ENCODE assay signal across 8 cellular contexts in the genomic region with DNA sequence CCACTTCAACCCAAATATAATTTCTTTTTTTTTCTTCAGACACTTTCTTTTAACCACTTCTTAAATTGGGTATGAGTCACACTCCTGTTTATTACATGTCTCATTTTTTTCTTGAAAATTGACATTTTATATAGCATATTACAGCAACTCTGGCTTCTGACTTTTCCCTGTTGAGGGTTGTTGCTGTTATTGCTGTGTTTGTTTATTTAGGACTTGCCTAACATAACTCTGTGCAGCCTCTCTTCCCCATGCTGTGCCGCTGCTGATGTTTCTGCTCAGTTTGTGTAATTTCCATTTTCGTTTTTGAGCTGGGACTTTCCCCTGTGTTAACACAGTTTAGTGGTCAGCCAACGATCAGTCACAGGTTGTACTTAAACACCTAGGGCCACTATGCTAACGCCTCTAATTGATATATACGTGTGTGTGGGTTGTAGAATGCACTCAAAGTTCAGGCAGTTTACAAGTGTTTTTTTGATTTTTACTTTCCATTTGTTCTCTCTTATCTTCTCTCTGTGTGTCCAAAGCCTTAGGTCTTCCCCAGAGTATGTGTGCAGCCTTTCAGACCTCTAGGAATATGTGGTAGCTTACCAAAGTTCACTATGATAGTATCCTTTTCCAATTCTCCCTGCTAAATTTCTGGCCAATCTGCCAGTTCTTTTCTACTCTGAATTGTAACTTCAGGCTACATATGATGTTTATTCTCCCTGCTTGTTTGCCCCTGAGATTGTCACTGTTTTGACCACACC.
DNase-seq lines count a peak whose midpoint lies in the region; ATAC-seq, FAIRE-seq and TF ChIP-seq lines count a peak whose summit lies in the region.

No MANE protein-coding gene starts in this region.

- no peak for FAIRE-seq in D721Med (lab: Jason Lieb, UNC)

- peaks cover 0 to 3% of the 10 kb centered on the region in 2 donors for H3K9me3 ChIP-seq in left lung

- no peaks in the 10 kb centered on the region for H4K20me1 ChIP-seq in GM23338 (replicated peaks; ENCODE audit: insufficient read depth)

- TF ChIP-seq CTCF in left lung (IDR thresholded peaks at IDR 0.05) (no peak), D721Med (IDR thresholded peaks at IDR 0.05; ENCODE audit: insufficient read depth, missing control alignments) (no peak), GM23338 (conservative IDR thresholded peaks at IDR 0.05; ENCODE audit: low read depth in 2 of 2) (no peak)

- H3K4me2 ChIP-seq in GM23338 = no peak overlapping the region

- H3K4me3 Mint-ChIP-seq in GM23338 = no peak overlapping the region

- H3K4me1 ChIP-seq in left lung = no peaks in the 10 kb centered on the region
- H3K4me1 ChIP-seq in GM23338 (ENCODE audit: insufficient read depth) = no peaks in the 10 kb centered on the region

- H3K36me3 Mint-ChIP-seq in GM23338 (ENCODE audit: low read depth) = peaks cover 2% of the 10 kb centered on the region; the same call in 1 of the 3 replicates

- no peaks in the 10 kb centered on the region for H3K79me2 ChIP-seq in GM23338 (replicated peaks; ENCODE audit: insufficient read depth)

- H3K4me1 Mint-ChIP-seq in GM23338 = peaks cover 6% of the 10 kb centered on the region; the same call in 2 of the 3 replicates

- H2AFZ ChIP-seq in GM23338 = no peak overlapping the region

- in situ Hi-C loops in G401 (cut with HindIII; ENCODE audit: low sequenced_read_pairs) = no loop called here

- no peak overlapping the region for H3K27ac Mint-ChIP-seq in GM23338

- intact Hi-C loops in left lung (cut with DNase I) = no loop called here

- H3K27me3 Mint-ChIP-seq in GM23338 (ENCODE audit: insufficient read depth, low read depth, poor library complexity) = no peaks in the 10 kb centered on the region

- no peak overlapping the region for H3K4me3 ChIP-seq in left lung
- no peak overlapping the region for H3K4me3 ChIP-seq in GM23338

- H3K36me3 ChIP-seq in left lung (no peaks in the 10 kb centered on the region), GM23338 (ENCODE audit: insufficient read depth) (no peaks in the 10 kb centered on the region)

- H3F3A ChIP-seq in GM23338 (replicated peaks; ENCODE audit: low read depth) = no peaks in the 10 kb centered on the region

- peak; percentile 99 for ATAC-seq in GM18499 (IDR thresholded peaks at IDR 0.05; ENCODE audit: insufficient read depth, unreplicated experiment)
- ATAC-seq in GM21529 (IDR thresholded peaks at IDR 0.05; ENCODE audit: unreplicated experiment) = peak; percentile 99
- peak; percentile 67 for ATAC-seq in left lung
- no peak for ATAC-seq in GM23338

- H3K9me2 ChIP-seq in GM23338 (ENCODE audit: insufficient read depth) = no peaks in the 10 kb centered on the region

- no peaks in the 10 kb centered on the region for H3K27me3 ChIP-seq in left lung
- H3K27me3 ChIP-seq in GM23338 (ENCODE audit: insufficient read depth) = no peaks in the 10 kb centered on the region

- DNase-seq in HuH-7.5 (ENCODE audit: low spot score) (peak; percentile 16), left lung (no peak), D721Med (ENCODE audit: insufficient read length, low spot score) (no peak), G401 (ENCODE audit: low spot score) (no peak), GM23338 (ENCODE audit: low spot score) (no peak), hippocampal formation (lab: John Stamatoyannopoulos, UW) (no peak)

- no peak overlapping the region for H3K27ac ChIP-seq in left lung
- H3K27ac ChIP-seq in GM23338 (ENCODE audit: low read depth) = no peak overlapping the region

- no peaks in the 10 kb centered on the region for H3K9me3 Mint-ChIP-seq in GM23338

TF ChIP-seq in GM23338, 12 proteins besides CTCF, POLR2A, EP300 and RAD21 (continues in another document):
- TF ChIP-seq JUNB (IDR thresholded peaks at IDR 0.05; ENCODE audit: unreplicated experiment) (no peak), ZNF331 (CRISPR knock-in tag; IDR thresholded peaks at IDR 0.05; ENCODE audit: low read depth) (no peak), EZH2 (IDR thresholded peaks at IDR 0.05; ENCODE audit: low read depth, unreplicated experiment) (no peak), ZNF462 (CRISPR knock-in tag; IDR thresholded peaks at IDR 0.05) (no peak), REST (IDR thresholded peaks at IDR 0.05; ENCODE audit: unreplicated experiment) (no peak), POLR2AphosphoS5 (IDR thresholded peaks at IDR 0.05; ENCODE audit: low read depth) (no peak), CREB1 (CRISPR knock-in tag; IDR thresholded peaks at IDR 0.05; ENCODE audit: low read depth) (no peak)
